8 cellular contexts compared by ENCODE assay signal in the genomic region with DNA sequence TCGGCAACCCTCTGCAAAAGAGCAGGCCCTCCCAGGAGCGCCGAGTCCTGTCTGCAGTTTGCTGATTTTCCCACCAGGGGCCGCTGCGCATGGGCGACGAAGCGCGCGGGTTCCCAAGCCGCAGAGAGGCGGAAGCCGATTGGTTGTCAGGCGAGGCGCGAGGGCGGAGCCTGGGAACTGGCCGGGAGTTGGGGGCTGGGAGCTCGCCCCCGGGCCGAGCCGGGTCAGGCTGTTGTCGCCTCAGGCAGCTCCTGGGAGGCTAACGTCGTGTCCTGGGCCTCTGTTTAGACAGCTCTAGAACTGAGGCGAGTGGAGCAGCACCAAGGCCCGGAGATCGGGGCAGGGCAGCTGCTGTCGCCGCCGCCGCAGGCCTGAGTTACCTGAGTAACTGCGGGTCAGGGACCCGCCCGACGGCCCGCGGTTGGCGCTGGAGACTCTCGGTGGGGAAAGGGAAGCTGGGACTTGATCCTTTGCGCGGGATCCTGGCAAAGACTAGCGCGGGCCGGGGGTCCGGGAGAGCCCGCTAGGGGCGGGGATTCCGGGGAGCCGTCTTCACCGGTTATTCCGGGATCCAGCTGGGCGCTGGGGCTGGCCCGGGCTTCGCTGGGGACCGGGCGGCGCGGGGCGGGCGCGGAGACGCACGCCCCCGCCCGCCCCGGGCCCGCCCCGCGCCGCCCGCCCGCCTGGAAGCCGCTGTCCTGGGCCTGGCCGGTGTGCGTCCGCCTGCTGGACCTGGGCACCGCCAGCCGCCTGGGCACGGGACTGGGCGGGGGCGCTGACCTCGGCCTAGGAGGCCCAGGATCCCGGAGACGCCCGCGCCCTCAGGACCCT. TPM values are rescaled to one million over a fixed set of nuclear protein-coding genes. Genes with fewer than 3 reads are reported as not detected.
DNase-seq lines count a peak whose midpoint lies in the region; ATAC-seq and TF ChIP-seq lines count a peak whose summit lies in the region.

STIM1 (plus strand) TSS at position 688 of the 831 bp plus-strand sequence. CDS start 607 bp downstream, outside the sequence.

- DNase-seq in EL (peak; percentile 93), GM23248 (peak; percentile 97), Kasumi-1 (lab: John Stamatoyannopoulos, UW) (peak; percentile 90 to 94), RPMI8226 (peak; percentile 92), fibroblast of mammary gland (ENCODE audit: low read depth) (peak; percentile 90)
- peak; percentile 98 for DNase-seq in natural killer cell treated with Interleukin-12 subunit alpha and Interleukin-12 subunit beta and Interleukin-15 and Interleukin-18, amount 100 ng/mL, for 72 hours (ENCODE audit: low spot score)
- peak; percentile 99 for DNase-seq in stimulated activated naive CD8-positive, alpha-beta T cell treated with anti-CD3 and anti-CD28 coated beads, Interleukin-15, Interleukin-2, amounts not matched to agents 100 U/mL and 50 U/mL, for 24 hours

- H3K9ac ChIP-seq in GM23248: peak within 1 kb of the TSS; percentile 89

- peak; percentile 75 for ATAC-seq in activated T-helper 17 cell treated with anti-CD3 and anti-CD28 coated beads, Interleukin-2, amount 50 U/mL, for 72 hours (replicated peaks)
- ATAC-seq in natural killer cell treated with Interleukin-12 subunit alpha and Interleukin-12 subunit beta and Interleukin-15 and Interleukin-18, amount 100 ng/mL, for 72 hours: peak; percentile 87 to 90
- peak; percentile 85 for ATAC-seq in stimulated activated naive CD8-positive, alpha-beta T cell treated with anti-CD3 and anti-CD28 coated beads, Interleukin-15, Interleukin-2, amounts not matched to agents 100 U/mL and 50 U/mL, for 24 hours

- no peaks in the 10 kb centered on the region for H3K36me3 ChIP-seq in GM23248 (ENCODE audit: low read depth)

- peak within 1 kb of the TSS; percentile 93 for H2AFZ ChIP-seq in GM23248

- H3K4me3 ChIP-seq in GM23248 (peak within 1 kb of the TSS; percentile 89), fibroblast of mammary gland (ENCODE audit: control insufficient read depth, low read depth, low read length) (peak within 1 kb of the TSS; percentile 80)

- in situ Hi-C loops in GM23248 (cut with MboI): no loop called here

- H3K9me2 ChIP-seq in GM23248 (ENCODE audit: insufficient read depth): no peaks in the 10 kb centered on the region

- H3K36me3 Mint-ChIP-seq in activated T-helper 17 cell treated with anti-CD3 and anti-CD28 coated beads, Interleukin-2, amount 50 U/mL, for 72 hours (ENCODE audit: low read depth): peaks cover 34% of the 10 kb centered on the region
- H3K36me3 Mint-ChIP-seq in natural killer cell treated with Interleukin-12 subunit alpha and Interleukin-12 subunit beta and Interleukin-15 and Interleukin-18, amount 100 ng/mL, for 72 hours: no peaks in the 10 kb centered on the region

- peak within 1 kb of the TSS; percentile 79 for H3K4me3 Mint-ChIP-seq in activated T-helper 17 cell treated with anti-CD3 and anti-CD28 coated beads, Interleukin-2, amount 50 U/mL, for 72 hours
- H3K4me3 Mint-ChIP-seq in natural killer cell treated with Interleukin-12 subunit alpha and Interleukin-12 subunit beta and Interleukin-15 and Interleukin-18, amount 100 ng/mL, for 72 hours: peak within 1 kb of the TSS; percentile 80

- WGBS in GM23248 (ENCODE audit: low coverage in 1 of 2, low lambda C conversion rate in 2 of 2, missing lambda C conversion rate in 2 of 2), 2 experiments: 0 to 1% methylated on average over 55 to 56 of the region's 87 CpGs

- H3K9me3 Mint-ChIP-seq in activated T-helper 17 cell treated with anti-CD3 and anti-CD28 coated beads, Interleukin-2, amount 50 U/mL, for 72 hours: no peaks in the 10 kb centered on the region
- H3K9me3 Mint-ChIP-seq in natural killer cell treated with Interleukin-12 subunit alpha and Interleukin-12 subunit beta and Interleukin-15 and Interleukin-18, amount 100 ng/mL, for 72 hours: no peaks in the 10 kb centered on the region

- peak; percentile 83 for TF ChIP-seq CTCF in fibroblast of mammary gland (conservative IDR thresholded peaks at IDR 0.05; ENCODE audit: control insufficient read depth, insufficient read depth, low read depth, low read length)

- peak within 1 kb of the TSS; percentile 72 for H3K27ac ChIP-seq in GM23248

- H3K27me3 Mint-ChIP-seq in activated T-helper 17 cell treated with anti-CD3 and anti-CD28 coated beads, Interleukin-2, amount 50 U/mL, for 72 hours: no peaks in the 10 kb centered on the region
- no peaks in the 10 kb centered on the region for H3K27me3 Mint-ChIP-seq in natural killer cell treated with Interleukin-12 subunit alpha and Interleukin-12 subunit beta and Interleukin-15 and Interleukin-18, amount 100 ng/mL, for 72 hours

- H3K9me3 ChIP-seq in GM23248 (ENCODE audit: low read depth): no peaks in the 10 kb centered on the region

- no peaks in the 10 kb centered on the region for H4K20me1 ChIP-seq in GM23248 (ENCODE audit: insufficient read depth)

- H3K4me1 Mint-ChIP-seq in activated T-helper 17 cell treated with anti-CD3 and anti-CD28 coated beads, Interleukin-2, amount 50 U/mL, for 72 hours: peaks cover 37% of the 10 kb centered on the region
- peaks cover 59 to 64% of the 10 kb centered on the region in 2 donors for H3K4me1 Mint-ChIP-seq in natural killer cell treated with Interleukin-12 subunit alpha and Interleukin-12 subunit beta and Interleukin-15 and Interleukin-18, amount 100 ng/mL, for 72 hours (ENCODE audit: low read depth in 2 of 2)

- H3F3A ChIP-seq in GM23248 (ENCODE audit: insufficient read depth): no peaks in the 10 kb centered on the region

- H3K4me2 ChIP-seq in GM23248 (ENCODE audit: unreplicated experiment): peak within 1 kb of the TSS; percentile 92

- H3K27ac Mint-ChIP-seq in activated T-helper 17 cell treated with anti-CD3 and anti-CD28 coated beads, Interleukin-2, amount 50 U/mL, for 72 hours: peak within 1 kb of the TSS; percentile 81
- H3K27ac Mint-ChIP-seq in natural killer cell treated with Interleukin-12 subunit alpha and Interleukin-12 subunit beta and Interleukin-15 and Interleukin-18, amount 100 ng/mL, for 72 hours: peak within 1 kb of the TSS; percentile 94 to 96

- peaks cover 46% of the 10 kb centered on the region for H3K79me2 ChIP-seq in GM23248 (ENCODE audit: insufficient read depth)

- peaks cover 17% of the 10 kb centered on the region for H3K4me1 ChIP-seq in GM23248 (ENCODE audit: insufficient read depth)

- no peaks in the 10 kb centered on the region for H3K27me3 ChIP-seq in GM23248 (replicated peaks; ENCODE audit: insufficient read depth)

RNA-seq across cellular contexts. Expression of gene STIM1, which starts in this region (rescaled TPM):
- 24.6 and 63.4 TPM in 2 replicates for total RNA-seq in GM23248 (2014; rRNA removed; shearing (Covaris generic))
- polyA plus RNA-seq in GM23248 (2016; fragmentation: Nextera tagmentation; extraction: Ambion mirVana): 22.0 and 22.3 TPM in 2 replicates
- 10 to 100 TPM; 68.8 to 82.7 TPM for total RNA-seq in activated T-helper 17 cell treated with anti-CD3 and anti-CD28 coated beads, Interleukin-2, amount 50 U/mL, for 72 hours
- total RNA-seq in natural killer cell treated with Interleukin-12 subunit alpha and Interleukin-12 subunit beta and Interleukin-15 and Interleukin-18, amount 100 ng/mL, for 72 hours: 10 to 100 TPM; 83.9 to 85.9 TPM

Comparison
In these comparisons a context has a peak if more than half of its experiments do, and no peak if none do; other contexts are left out.
1. Peak in every context shown above with its lines: DNase-seq, ATAC-seq, H3K4me3 ChIP-seq and H3K27ac ChIP-seq.